6 cellular contexts compared by ENCODE assay signal in the genomic region with DNA sequence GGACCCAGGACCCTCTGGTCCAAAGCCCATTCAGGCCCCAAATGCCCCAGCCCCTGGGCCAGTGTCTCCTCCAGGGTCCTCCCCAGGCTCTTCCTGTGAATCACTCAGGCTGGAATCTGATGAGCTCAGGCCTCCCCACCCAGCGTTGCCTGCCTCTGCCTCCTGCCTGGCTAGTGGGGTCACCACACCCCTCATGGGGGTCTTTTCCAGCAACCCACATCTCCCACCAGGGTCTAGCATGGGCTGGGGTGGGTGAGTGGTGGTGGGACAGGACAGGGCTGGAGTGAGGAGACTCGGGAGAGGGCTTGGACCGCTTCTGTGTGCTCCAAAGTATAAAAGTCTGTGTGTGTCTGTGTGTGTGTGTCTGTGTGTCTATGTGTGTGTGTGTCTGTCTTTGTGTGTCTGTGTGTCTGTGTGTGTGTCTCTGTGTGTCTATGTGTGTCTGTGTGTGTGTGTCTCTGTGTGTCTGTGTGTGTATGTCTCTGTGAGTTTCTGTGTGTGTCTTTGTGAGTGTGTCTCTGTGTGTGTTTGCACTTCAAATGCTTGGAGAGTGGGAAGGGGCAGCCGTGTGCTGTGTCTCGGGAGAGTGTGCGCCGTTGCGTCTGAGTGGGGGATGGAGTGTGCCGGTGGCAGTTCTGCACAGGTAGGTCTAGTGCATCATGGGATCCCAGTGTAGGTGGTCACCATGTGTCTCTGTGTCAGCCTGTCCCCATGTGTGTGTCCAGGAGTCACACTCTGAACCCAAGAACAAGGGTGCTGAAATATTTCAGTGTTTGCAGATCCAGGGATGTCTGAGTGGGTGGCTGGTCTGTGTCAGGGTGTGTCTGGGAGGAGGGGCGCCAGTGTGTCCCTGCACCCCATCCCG. TPM values are rescaled to one million over a fixed set of nuclear protein-coding genes. Genes with fewer than 3 reads are reported as not detected.
DNase-seq lines count a peak whose midpoint lies in the region; TF ChIP-seq lines count a peak whose summit lies in the region.

No MANE protein-coding gene starts in this region.

- TF ChIP-seq CTCF in fibroblast of mammary gland (conservative IDR thresholded peaks at IDR 0.05; ENCODE audit: control insufficient read depth, insufficient read depth, low read depth, low read length), result peak; percentile 9

- no peaks in the 10 kb centered on the region for H3K27me3 ChIP-seq in thymus (ENCODE audit: control insufficient read depth, insufficient read depth)

- H3K4me1 Mint-ChIP-seq in T-helper 2 cell treated with Interferon-gamma antibody and Interleukin-4, amounts not matched to agents 5 μg/mL and 100 μg/mL, for 36 hours (ENCODE audit: low read depth), result peaks cover 20% of the 10 kb centered on the region

- WGBS in thymus, result 93% methylated on average over 11 of the region's 11 CpGs

- H3K27me3 Mint-ChIP-seq in T-helper 2 cell treated with Interferon-gamma antibody and Interleukin-4, amounts not matched to agents 5 μg/mL and 100 μg/mL, for 36 hours (ENCODE audit: low read depth), result no peaks in the 10 kb centered on the region

- no peaks in the 10 kb centered on the region for H3K36me3 Mint-ChIP-seq in T-helper 2 cell treated with Interferon-gamma antibody and Interleukin-4, amounts not matched to agents 5 μg/mL and 100 μg/mL, for 36 hours (ENCODE audit: low read depth)

- H3K9me3 Mint-ChIP-seq in T-helper 2 cell treated with Interferon-gamma antibody and Interleukin-4, amounts not matched to agents 5 μg/mL and 100 μg/mL, for 36 hours, result no peaks in the 10 kb centered on the region

- peaks cover 38% of the 10 kb centered on the region for H3K4me1 ChIP-seq in thymus (ENCODE audit: control insufficient read depth, insufficient read depth, low read length)

- no peaks in the 10 kb centered on the region for H3K36me3 ChIP-seq in thymus (ENCODE audit: control insufficient read depth, insufficient read depth)

- DNase-seq in T-helper 2 cell treated with Interferon-gamma antibody and Interleukin-4, amounts not matched to agents 5 μg/mL and 100 μg/mL, for 36 hours (ENCODE audit: low spot score), result no peak
- DNase-seq in T-helper 2 cell (no peak), fibroblast of mammary gland (ENCODE audit: low read depth) (peak; percentile 67), cerebellar nuclear complex (lab: John Stamatoyannopoulos, UW) (no peak), SHP77 treated with DMSO at 0.1 percent for 48 hours (lab: John Stamatoyannopoulos, UW) (no peak)

- H3K27ac Mint-ChIP-seq in T-helper 2 cell treated with Interferon-gamma antibody and Interleukin-4, amounts not matched to agents 5 μg/mL and 100 μg/mL, for 36 hours, result peak overlapping the region; percentile 62

- no peaks in the 10 kb centered on the region for H3K9me3 ChIP-seq in thymus (ENCODE audit: control insufficient read depth)

- peak overlapping the region; percentile 6 for H3K4me3 Mint-ChIP-seq in T-helper 2 cell treated with Interferon-gamma antibody and Interleukin-4, amounts not matched to agents 5 μg/mL and 100 μg/mL, for 36 hours

- peak overlapping the region; percentile 56 for H3K27ac ChIP-seq in thymus (ENCODE audit: low read depth)

- H3K4me3 ChIP-seq in fibroblast of mammary gland (ENCODE audit: control insufficient read depth, low read depth, low read length) (no peak overlapping the region), thymus (ENCODE audit: low read length) (no peak overlapping the region)

RNA-seq across cellular contexts. Expression of gene RIN1, which starts 8.8 kb away (rescaled TPM):
- polyA plus RNA-seq in thymus, result 5.8 TPM

RNA-seq across cellular contexts. Expression of gene CD248, which starts 10.6 kb away (rescaled TPM):
- 7.7 TPM for polyA plus RNA-seq in thymus

RNA-seq across cellular contexts. Expression of gene BRMS1, which starts 17.5 kb away (rescaled TPM):
- 63.0 TPM for polyA plus RNA-seq in thymus

RNA-seq across cellular contexts. Expression of gene B4GAT1, which starts 20.0 kb away (rescaled TPM):
- polyA plus RNA-seq in thymus, result 10.3 TPM

RNA-seq across cellular contexts. Expression of gene TMEM151A, which starts 35.7 kb away (rescaled TPM):
- polyA plus RNA-seq in thymus, result 0.02 TPM
